2 cellular contexts compared by ENCODE assay signal in the genomic region with DNA sequence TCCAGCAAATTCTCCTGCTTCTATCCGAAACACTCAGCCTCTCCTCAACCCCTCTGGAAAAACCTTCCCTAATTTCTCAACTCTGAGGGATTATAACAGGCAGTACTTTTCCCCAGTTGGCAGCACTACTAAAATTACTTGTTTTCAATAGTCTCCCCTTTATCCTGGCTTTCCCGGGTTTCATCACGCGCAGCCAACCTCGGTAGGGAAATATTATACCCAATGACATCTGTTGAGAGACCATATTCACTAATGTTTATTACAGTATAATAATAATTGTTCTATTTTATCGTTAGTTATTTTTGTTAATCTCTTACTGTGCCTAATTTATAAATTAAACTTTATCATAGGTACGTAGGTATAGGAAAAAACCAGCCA.
TF ChIP-seq lines count a peak whose summit lies in the region.

No MANE protein-coding gene starts in this region.

TF ChIP-seq in GM12878, 131 proteins besides CTCF, POLR2A, EP300 and RAD21:
- TF ChIP-seq IKZF2 (IDR thresholded peaks at IDR 0.05) (no peak), LARP7 (IDR thresholded peaks at IDR 0.05) (no peak), CHD2 (IDR thresholded peaks at IDR 0.05; ENCODE audit: borderline replicate concordance, low read depth, low read length) (no peak), GATAD2B (conservative IDR thresholded peaks at IDR 0.05; ENCODE audit: low read depth) (no peak), ZNF207 (IDR thresholded peaks at IDR 0.05; ENCODE audit: borderline replicate concordance) (no peak), TBL1XR1 (IDR thresholded peaks at IDR 0.05; ENCODE audit: low read depth, low read length) (no peak), NFIC (IDR thresholded peaks at IDR 0.05; ENCODE audit: low read depth, low read length) (no peak), ZNF622 (IDR thresholded peaks at IDR 0.05) (no peak), YY1 (IDR thresholded peaks at IDR 0.05; ENCODE audit: low read depth, low read length) (no peak), TAF1 (IDR thresholded peaks at IDR 0.05; ENCODE audit: borderline replicate concordance, low read depth, low read length) (no peak), ZSCAN29 (IDR thresholded peaks at IDR 0.05) (no peak), ETV6 (conservative IDR thresholded peaks at IDR 0.05 in 1 of 2, IDR thresholded peaks at IDR 0.05 in 1 of 2; ENCODE audit: borderline replicate concordance in 1 of 2, low read depth in 1 of 2) (no peak)
- TF ChIP-seq, protein P1, sequence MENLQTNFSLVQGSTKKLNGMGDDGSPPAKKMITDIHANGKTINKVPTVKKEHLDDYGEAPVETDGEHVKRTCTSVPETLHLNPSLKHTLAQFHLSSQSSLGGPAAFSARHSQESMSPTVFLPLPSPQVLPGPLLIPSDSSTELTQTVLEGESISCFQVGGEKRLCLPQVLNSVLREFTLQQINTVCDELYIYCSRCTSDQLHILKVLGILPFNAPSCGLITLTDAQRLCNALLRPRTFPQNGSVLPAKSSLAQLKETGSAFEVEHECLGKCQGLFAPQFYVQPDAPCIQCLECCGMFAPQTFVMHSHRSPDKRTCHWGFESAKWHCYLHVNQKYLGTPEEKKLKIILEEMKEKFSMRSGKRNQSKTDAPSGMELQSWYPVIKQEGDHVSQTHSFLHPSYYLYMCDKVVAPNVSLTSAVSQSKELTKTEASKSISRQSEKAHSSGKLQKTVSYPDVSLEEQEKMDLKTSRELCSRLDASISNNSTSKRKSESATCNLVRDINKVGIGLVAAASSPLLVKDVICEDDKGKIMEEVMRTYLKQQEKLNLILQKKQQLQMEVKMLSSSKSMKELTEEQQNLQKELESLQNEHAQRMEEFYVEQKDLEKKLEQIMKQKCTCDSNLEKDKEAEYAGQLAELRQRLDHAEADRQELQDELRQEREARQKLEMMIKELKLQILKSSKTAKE (IDR thresholded peaks at IDR 0.05; ENCODE audit: low read depth, poor library complexity, severe bottlenecking): no peak
- TF ChIP-seq, protein P2, sequence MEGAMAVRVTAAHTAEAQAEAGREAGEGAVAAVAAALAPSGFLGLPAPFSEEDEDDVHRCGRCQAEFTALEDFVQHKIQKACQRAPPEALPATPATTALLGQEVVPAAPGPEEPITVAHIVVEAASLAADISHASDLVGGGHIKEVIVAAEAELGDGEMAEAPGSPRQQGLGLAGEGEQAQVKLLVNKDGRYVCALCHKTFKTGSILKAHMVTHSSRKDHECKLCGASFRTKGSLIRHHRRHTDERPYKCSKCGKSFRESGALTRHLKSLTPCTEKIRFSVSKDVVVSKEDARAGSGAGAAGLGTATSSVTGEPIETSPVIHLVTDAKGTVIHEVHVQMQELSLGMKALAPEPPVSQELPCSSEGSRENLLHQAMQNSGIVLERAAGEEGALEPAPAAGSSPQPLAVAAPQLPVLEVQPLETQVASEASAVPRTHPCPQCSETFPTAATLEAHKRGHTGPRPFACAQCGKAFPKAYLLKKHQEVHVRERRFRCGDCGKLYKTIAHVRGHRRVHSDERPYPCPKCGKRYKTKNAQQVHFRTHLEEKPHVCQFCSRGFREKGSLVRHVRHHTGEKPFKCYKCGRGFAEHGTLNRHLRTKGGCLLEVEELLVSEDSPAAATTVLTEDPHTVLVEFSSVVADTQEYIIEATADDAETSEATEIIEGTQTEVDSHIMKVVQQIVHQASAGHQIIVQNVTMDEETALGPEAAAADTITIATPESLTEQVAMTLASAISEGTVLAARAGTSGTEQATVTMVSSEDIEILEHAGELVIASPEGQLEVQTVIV (IDR thresholded peaks at IDR 0.05; ENCODE audit: borderline replicate concordance, partially characterized antibody): no peak

TF ChIP-seq in HepG2, 621 proteins besides CTCF, POLR2A, EP300 and RAD21:
- no peak for TF ChIP-seq RORA (CRISPR knock-in tag; IDR thresholded peaks at IDR 0.05)
- no peak for TF ChIP-seq ZIK1 (CRISPR knock-in tag; IDR thresholded peaks at IDR 0.05; ENCODE audit: borderline replicate concordance, low read depth)
- TF ChIP-seq PHF21A (CRISPR knock-in tag; IDR thresholded peaks at IDR 0.05): peak; percentile 33; the same call in 1 of the 2 replicates
